Comparison of ENCODE assay signal across 11 cellular contexts in the genomic region with DNA sequence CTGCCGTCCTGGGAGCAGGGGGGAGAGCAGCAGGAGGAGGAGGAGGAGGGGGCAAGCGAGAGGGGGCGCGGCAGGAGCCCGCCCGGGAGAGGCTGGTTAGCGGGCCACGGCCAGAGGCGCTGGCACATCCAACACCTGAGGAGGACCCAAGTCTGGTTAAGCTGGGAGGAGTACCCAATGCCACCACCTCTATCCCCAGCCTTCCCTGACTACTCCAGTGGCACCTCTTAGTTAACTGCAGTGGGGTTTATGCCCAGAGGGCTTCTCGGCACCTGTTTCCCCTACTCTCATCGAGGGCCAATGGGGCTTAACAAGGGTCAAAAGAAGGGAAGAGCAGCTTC. TPM values are rescaled to one million over a fixed set of nuclear protein-coding genes. Genes with fewer than 3 reads are reported as not detected.
DNase-seq lines count a peak whose midpoint lies in the region; ATAC-seq, FAIRE-seq and TF ChIP-seq lines count a peak whose summit lies in the region.
"Had no signal": no experiment of that assay in that cellular context is flagged by ENCODE, and none has a peak within 500 bp of the region (broad histone marks: within the 10 kb centered on the region; RNA-seq: fewer than 3 reads in every experiment).

No MANE protein-coding gene starts in this region.

- no peak overlapping the region for H3K9ac ChIP-seq in kidney (ENCODE audit: low read length in 2 of 2)

- CTCF ChIA-PET in activated CD8-positive, alpha-beta T cell treated with anti-CD3 and anti-CD28 coated beads, Interleukin-2, amount 10 ng/mL, durations not matched to agents 7 days and 5 days (lab: Charles Lee), result interaction anchor here (0.9 to 7.2 kb wide), 11 partner anchors 10 to 192 kb away, joined by 3 to 92 read pairs (median 7); partner anchors contain the start of genes ABI3 and GNGT2

- H3K36me3 Mint-ChIP-seq in activated naive CD4-positive, alpha-beta T cell treated with anti-CD3 and anti-CD28 coated beads, Interleukin-2, amount 50 U/mL, for 24 hours, result no peaks in the 10 kb centered on the region
- peaks cover 58% of the 10 kb centered on the region for H3K36me3 Mint-ChIP-seq in activated CD8-positive, alpha-beta T cell treated with anti-CD3 and anti-CD28 coated beads, Interleukin-2, amount 10 ng/mL, durations not matched to agents 7 days and 5 days (ENCODE audit: low read depth)

- no peaks in the 10 kb centered on the region for H3K27me3 Mint-ChIP-seq in activated naive CD4-positive, alpha-beta T cell treated with anti-CD3 and anti-CD28 coated beads, Interleukin-2, amount 50 U/mL, for 24 hours
- peaks cover 5% of the 10 kb centered on the region for H3K27me3 Mint-ChIP-seq in activated CD8-positive, alpha-beta T cell treated with anti-CD3 and anti-CD28 coated beads, Interleukin-2, amount 10 ng/mL, durations not matched to agents 7 days and 5 days (ENCODE audit: low read depth)
- peaks cover 41% of the 10 kb centered on the region for H3K27me3 Mint-ChIP-seq in stimulated activated naive CD8-positive, alpha-beta T cell treated with anti-CD3 and anti-CD28 coated beads, Interleukin-15, amount 100 ng/mL, for 72 hours

- no peaks in the 10 kb centered on the region for H3K36me3 ChIP-seq in kidney (ENCODE audit: control insufficient read depth in 1 of 2, insufficient read depth in 2 of 2, low read length in 2 of 2)
- H3K36me3 ChIP-seq: transverse colon had no signal

- no peak overlapping the region for H3K4me3 ChIP-seq in kidney (ENCODE audit: low read length in 2 of 2)

- no peak for TF ChIP-seq CTCF in kidney (IDR thresholded peaks at IDR 0.05; ENCODE audit: borderline replicate concordance, extremely low read depth, insufficient read depth)

- no peaks in the 10 kb centered on the region for H3K9me3 ChIP-seq in kidney (ENCODE audit: control insufficient read depth in 1 of 2, low read length in 2 of 2)
- H3K9me3 ChIP-seq: transverse colon had no signal

- peaks cover 6 to 15% of the 10 kb centered on the region in 2 donors for H3K4me1 ChIP-seq in kidney (ENCODE audit: control insufficient read depth in 1 of 2, insufficient read depth in 1 of 2, low read depth in 1 of 2, low read length in 2 of 2)

- no peak overlapping the region for H3K27ac Mint-ChIP-seq in activated naive CD4-positive, alpha-beta T cell treated with anti-CD3 and anti-CD28 coated beads, Interleukin-2, amount 50 U/mL, for 24 hours
- H3K27ac Mint-ChIP-seq in activated CD8-positive, alpha-beta T cell treated with anti-CD3 and anti-CD28 coated beads, Interleukin-2, amount 10 ng/mL, durations not matched to agents 7 days and 5 days, result peak overlapping the region; percentile 77
- peak overlapping the region; percentile 57 to 93 for H3K27ac Mint-ChIP-seq in stimulated activated naive CD8-positive, alpha-beta T cell treated with anti-CD3 and anti-CD28 coated beads, Interleukin-15, amount 100 ng/mL, for 72 hours

- H3K4me3 Mint-ChIP-seq in activated naive CD4-positive, alpha-beta T cell treated with anti-CD3 and anti-CD28 coated beads, Interleukin-2, amount 50 U/mL, for 24 hours, result peak overlapping the region; percentile 85
- H3K4me3 Mint-ChIP-seq in activated CD8-positive, alpha-beta T cell treated with anti-CD3 and anti-CD28 coated beads, Interleukin-2, amount 10 ng/mL, durations not matched to agents 7 days and 5 days, result peak overlapping the region; percentile 53
- H3K4me3 Mint-ChIP-seq in stimulated activated naive CD8-positive, alpha-beta T cell treated with anti-CD3 and anti-CD28 coated beads, Interleukin-15, amount 100 ng/mL, for 72 hours, result peak overlapping the region; percentile 69 to 82

- FAIRE-seq in kidney (lab: Jason Lieb, UNC), result no peak

- intact Hi-C loops in kidney (cut with DNase I), result loop anchor here (5.0 kb wide), 1 partner anchor 43 kb away; no protein-coding TSS in a partner anchor

- H3K27ac ChIP-seq in kidney (ENCODE audit: low read depth in 2 of 2, low read length in 2 of 2), result no peak overlapping the region
- H3K27ac ChIP-seq: transverse colon had no signal

- no peaks in the 10 kb centered on the region for H3K9me3 Mint-ChIP-seq in activated naive CD4-positive, alpha-beta T cell treated with anti-CD3 and anti-CD28 coated beads, Interleukin-2, amount 50 U/mL, for 24 hours
- H3K9me3 Mint-ChIP-seq in activated CD8-positive, alpha-beta T cell treated with anti-CD3 and anti-CD28 coated beads, Interleukin-2, amount 10 ng/mL, durations not matched to agents 7 days and 5 days (ENCODE audit: insufficient read depth), result no peaks in the 10 kb centered on the region
- H3K9me3 Mint-ChIP-seq in stimulated activated naive CD8-positive, alpha-beta T cell treated with anti-CD3 and anti-CD28 coated beads, Interleukin-15, amount 100 ng/mL, for 72 hours, result no peaks in the 10 kb centered on the region

- peaks cover 29% of the 10 kb centered on the region for H3K4me1 Mint-ChIP-seq in activated naive CD4-positive, alpha-beta T cell treated with anti-CD3 and anti-CD28 coated beads, Interleukin-2, amount 50 U/mL, for 24 hours
- H3K4me1 Mint-ChIP-seq in activated CD8-positive, alpha-beta T cell treated with anti-CD3 and anti-CD28 coated beads, Interleukin-2, amount 10 ng/mL, durations not matched to agents 7 days and 5 days (ENCODE audit: low read depth), result peaks cover 70% of the 10 kb centered on the region
- peaks cover 71% of the 10 kb centered on the region for H3K4me1 Mint-ChIP-seq in stimulated activated naive CD8-positive, alpha-beta T cell treated with anti-CD3 and anti-CD28 coated beads, Interleukin-15, amount 100 ng/mL, for 72 hours

- POLR2A ChIA-PET in activated CD8-positive, alpha-beta T cell treated with anti-CD3 and anti-CD28 coated beads, Interleukin-2, amount 10 ng/mL, durations not matched to agents 7 days and 5 days (lab: Charles Lee), result interaction anchor here (0.9 to 6.0 kb wide), 4 partner anchors 13 to 43 kb away, joined by 4 to 39 read pairs (median 11); partner anchors contain the start of genes ABI3 and GNGT2

- ATAC-seq in activated CD8-positive, alpha-beta T cell treated with anti-CD3 and anti-CD28 coated beads, Interleukin-2, amount 10 ng/mL, durations not matched to agents 7 days and 5 days, result peak; percentile 3
- peak; percentile 6 for ATAC-seq in stimulated activated naive CD8-positive, alpha-beta T cell treated with anti-CD3 and anti-CD28 coated beads, Interleukin-15, amount 100 ng/mL, for 72 hours

- DNase-seq in activated naive CD4-positive, alpha-beta T cell treated with Interleukin-2 at 50 U/mL for 16 hours, result no peak
- no peak for DNase-seq in activated CD8-positive, alpha-beta T cell treated with anti-CD3 and anti-CD28 coated beads, Interleukin-2, amount 10 ng/mL, durations not matched to agents 7 days and 5 days
- DNase-seq in kidney (peak; percentile 73), NCI-H446 (lab: John Stamatoyannopoulos, UW) (no peak), DMS53 treated with DMSO at 0.1 percent for 48 hours (lab: John Stamatoyannopoulos, UW; ENCODE audit: unreplicated experiment) (no peak)
- DNase-seq in stimulated activated naive CD8-positive, alpha-beta T cell treated with anti-CD3 and anti-CD28 coated beads, Interleukin-15, amount 100 ng/mL, for 72 hours, result no peak
- no peak for DNase-seq in activated CD4-positive, CD25-positive, alpha-beta regulatory T cell (lab: John Stamatoyannopoulos, UW)
- DNase-seq: NCI-H146, T1000 had no signal

RNA-seq across cellular contexts. Expression of gene PHOSPHO1, which starts 5.6 kb away (rescaled TPM):
- not detected for total RNA-seq in activated CD8-positive, alpha-beta T cell treated with anti-CD3 and anti-CD28 coated beads, Interleukin-2, amount 10 ng/mL, durations not matched to agents 7 days and 5 days
- total RNA-seq in kidney, result 0.22 TPM
- 1.5 TPM for polyA plus RNA-seq in kidney (ENCODE audit: insufficient read depth, low read depth, low replicate concordance)
- total RNA-seq: transverse colon had no signal

RNA-seq across cellular contexts. Expression of gene ABI3, which starts 14.5 kb away (rescaled TPM):
- 100 to 1,000 TPM; 110 to 117 TPM for total RNA-seq in activated CD8-positive, alpha-beta T cell treated with anti-CD3 and anti-CD28 coated beads, Interleukin-2, amount 10 ng/mL, durations not matched to agents 7 days and 5 days
- total RNA-seq in kidney, result 18.3 TPM
- 17.1 TPM for polyA plus RNA-seq in kidney (ENCODE audit: insufficient read depth, low read depth, low replicate concordance)

RNA-seq across cellular contexts. Expression of gene GNGT2, which starts 14.6 kb away (rescaled TPM):
- total RNA-seq in activated CD8-positive, alpha-beta T cell treated with anti-CD3 and anti-CD28 coated beads, Interleukin-2, amount 10 ng/mL, durations not matched to agents 7 days and 5 days, result 10 to 100 TPM; 40.0 to 45.4 TPM
- total RNA-seq in kidney, result 4.7 TPM
- polyA plus RNA-seq in kidney (ENCODE audit: insufficient read depth, low read depth, low replicate concordance), result 8.3 TPM
